13 cellular contexts compared by ENCODE assay signal in the genomic region with DNA sequence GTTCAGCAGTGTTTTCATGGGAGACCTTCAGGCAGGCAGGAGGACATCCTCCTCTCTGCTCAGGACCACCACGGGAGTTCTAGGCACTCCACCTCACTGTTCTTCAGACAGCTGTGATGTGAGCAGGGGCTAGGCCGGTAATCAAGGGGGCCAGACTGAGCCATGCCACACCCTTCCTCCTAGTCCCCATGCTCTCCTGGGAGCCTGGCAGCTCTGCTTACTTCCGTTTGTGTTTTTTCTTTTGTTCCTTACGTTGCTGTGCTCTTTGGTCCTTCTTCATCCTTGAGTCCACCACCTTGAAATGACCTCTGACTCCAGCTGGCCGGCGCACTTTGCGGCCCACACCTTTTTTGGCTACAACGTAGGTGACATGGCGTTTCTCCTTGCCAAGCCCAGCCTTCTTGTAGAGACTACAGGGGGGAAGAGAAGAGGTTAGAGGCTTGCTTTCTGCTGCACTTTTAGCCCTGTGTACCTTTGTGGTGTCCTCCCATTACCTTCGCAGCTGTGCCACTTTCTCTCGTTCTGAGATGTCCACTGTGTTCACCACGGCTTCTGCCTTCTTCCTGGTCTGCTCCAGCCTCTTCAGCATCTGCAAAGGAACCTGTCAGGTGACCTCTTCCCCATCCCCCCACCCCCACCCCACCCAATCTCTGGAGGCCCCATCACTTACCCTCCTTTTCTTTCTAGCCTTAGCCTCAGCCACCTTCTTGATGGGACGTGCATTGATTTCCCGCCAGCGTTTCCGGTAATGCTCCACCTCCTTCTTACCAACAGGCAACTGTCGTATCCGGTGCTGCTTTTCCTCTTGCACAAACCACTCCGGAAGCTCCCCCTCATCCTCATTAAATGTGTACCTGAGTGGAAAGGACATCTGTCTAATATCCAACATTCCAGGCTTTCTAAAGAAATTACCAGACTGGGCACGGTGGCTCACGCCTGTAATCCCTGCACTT. TPM values are rescaled to one million over a fixed set of nuclear protein-coding genes. Genes with fewer than 3 reads are reported as not detected.
DNase-seq lines count a peak whose midpoint lies in the region; ATAC-seq and TF ChIP-seq lines count a peak whose summit lies in the region.
"Had no signal": no experiment of that assay in that cellular context is flagged by ENCODE, and none has a peak within 500 bp of the region (broad histone marks: within the 10 kb centered on the region; RNA-seq: fewer than 3 reads in every experiment).

No MANE protein-coding gene starts in this region.

- 95% methylated on average over 9 of the region's 21 CpGs; no CpG with 5 or more reads in 1 of the 2 experiments for WGBS in IMR-90 (ENCODE audit: extremely low coverage in 2 of 2, insufficient read length in 1 of 2), 2 experiments
- WGBS in gastroesophageal sphincter (ENCODE audit: low coverage in 1 of 2), 2 donors, result 65 to 68% methylated on average over 6 to 19 of the region's 21 CpGs

- no peak overlapping the region for H3K9ac ChIP-seq in IMR-90 (ENCODE audit: low read depth, low read length)
- H3K9ac ChIP-seq: GM23248 had no signal

- no peak for TF ChIP-seq RAD21 in IMR-90 (IDR thresholded peaks at IDR 0.05; ENCODE audit: low read length)

- no peak overlapping the region for H3K23ac ChIP-seq in IMR-90 (ENCODE audit: low read depth, low read length)

- TSS peak; percentile 84 for BruUV-seq in IMR-90 (replicated peaks; lab: Mats Ljungman, UMichigan)

- H3K56ac ChIP-seq in IMR-90 (ENCODE audit: extremely low read depth, insufficient read depth, low read length), result no peak overlapping the region

- H3K4me1 ChIP-seq in IMR-90 (ENCODE audit: control insufficient read depth, insufficient read depth, low read length) (peaks cover 20% of the 10 kb centered on the region), gastroesophageal sphincter (peaks cover 0 to 5% (median 0%) of the 10 kb centered on the region in 3 donors)
- H3K4me1 ChIP-seq: transverse colon had no signal

- no peak overlapping the region for H4K91ac ChIP-seq in IMR-90 (ENCODE audit: insufficient read depth, low read depth, low read length)

- H3K9me3 ChIP-seq in IMR-90 (ENCODE audit: control insufficient read depth, insufficient read depth, low read length) (no peaks in the 10 kb centered on the region), gastroesophageal sphincter (no peaks in the 10 kb centered on the region)
- H3K9me3 ChIP-seq: transverse colon had no signal

- peaks cover 26% of the 10 kb centered on the region for H4K20me1 ChIP-seq in IMR-90 (ENCODE audit: insufficient read depth, low read length)

- no peak for TF ChIP-seq POLR2A in IMR-90 (IDR thresholded peaks at IDR 0.05; ENCODE audit: low read depth, low read length)
- TF ChIP-seq POLR2A in gastroesophageal sphincter (IDR thresholded peaks at IDR 0.05), result no peak

- H2AK9ac ChIP-seq in IMR-90 (replicated peaks; ENCODE audit: low read depth, low read length, poor library complexity), result no peak overlapping the region

- H3K27me3 Mint-ChIP-seq in activated naive CD8-positive, alpha-beta T cell, result no peaks in the 10 kb centered on the region

- ATAC-seq in IMR-90 (ENCODE audit: low read depth), result no peak
- ATAC-seq in left colon, result peak; percentile 61
- no peak for ATAC-seq in HG02870 (IDR thresholded peaks at IDR 0.05; ENCODE audit: unreplicated experiment)
- no peak for ATAC-seq in gastroesophageal sphincter

- no peak overlapping the region for H2BK5ac ChIP-seq in IMR-90 (ENCODE audit: low read depth, low read length, poor library complexity, severe bottlenecking)

- intact Hi-C loops in IMR-90 (cut with micrococcal nuclease), result loop anchor here (2.0 kb wide), 1 partner anchor 15 kb away; no protein-coding TSS in a partner anchor
- intact Hi-C loops in left colon (cut with DNase I, micrococcal nuclease), result no loop called here

- dilution Hi-C loops in IMR-90 (cut with HindIII; ENCODE audit: low sequenced_read_pairs, unreplicated experiment), result no loop called here

- peaks cover 23% of the 10 kb centered on the region for H3K4me1 Mint-ChIP-seq in activated naive CD8-positive, alpha-beta T cell (ENCODE audit: low read depth)

- no peak overlapping the region for H2BK15ac ChIP-seq in IMR-90 (ENCODE audit: low read depth, low read length)

- in situ Hi-C loops in IMR-90 (cut with MboI; ENCODE audit: low sequenced_read_pairs), result no loop called here

- H4K5ac ChIP-seq in IMR-90 (ENCODE audit: low read depth, low read length), result no peak overlapping the region

- CTCF ChIA-PET in IMR-90 (lab: Yijun Ruan, JAX), result no interaction called here

- H3K14ac ChIP-seq in IMR-90 (replicated peaks; ENCODE audit: low read depth, low read length), result no peak overlapping the region

- H3K27me3 ChIP-seq in IMR-90 (ENCODE audit: control insufficient read depth, insufficient read depth, low read length) (no peaks in the 10 kb centered on the region), gastroesophageal sphincter (no peaks in the 10 kb centered on the region)
- H3K27me3 ChIP-seq: transverse colon had no signal

- H3K27ac Mint-ChIP-seq in activated naive CD8-positive, alpha-beta T cell, result peak overlapping the region; percentile 89

- H3K36me3 ChIP-seq in IMR-90 (ENCODE audit: control insufficient read depth, insufficient read depth, low read length), result peaks cover 85% of the 10 kb centered on the region
- peaks cover 4 to 100% of the 10 kb centered on the region in 2 donors for H3K36me3 ChIP-seq in gastroesophageal sphincter

- H3K4ac ChIP-seq in IMR-90 (ENCODE audit: low read depth, low read length), result no peak overlapping the region

- peaks cover 9% of the 10 kb centered on the region for H3K36me3 Mint-ChIP-seq in activated naive CD8-positive, alpha-beta T cell

- no peak overlapping the region for H3K18ac ChIP-seq in IMR-90 (ENCODE audit: low read depth, low read length)

- H2BK20ac ChIP-seq in IMR-90 (ENCODE audit: low read depth, low read length), result no peak overlapping the region

- no peak overlapping the region for H2AFZ ChIP-seq in IMR-90 (replicated peaks; ENCODE audit: low read length, poor library complexity)
- H2AFZ ChIP-seq: GM23248 had no signal

- H3K9me1 ChIP-seq in IMR-90 (ENCODE audit: insufficient read depth, low read length), result peaks cover 19% of the 10 kb centered on the region

- H3K9me3 Mint-ChIP-seq in activated naive CD8-positive, alpha-beta T cell (ENCODE audit: low read depth), result no peaks in the 10 kb centered on the region

- no peak overlapping the region for H2BK120ac ChIP-seq in IMR-90 (ENCODE audit: low read depth, low read length)

- H4K8ac ChIP-seq in IMR-90 (ENCODE audit: low read depth in 2 of 2, low read length in 2 of 2), result no peak overlapping the region; a peak in 1 of 4 replicates

- TF ChIP-seq CTCF in 22Rv1 (IDR thresholded peaks at IDR 0.05), result no peak
- TF ChIP-seq CTCF in IMR-90 (conservative IDR thresholded peaks at IDR 0.05; ENCODE audit: low read depth, low read length), result no peak
- TF ChIP-seq CTCF in gastroesophageal sphincter (IDR thresholded peaks at IDR 0.05), result no peak

- no peak for TF ChIP-seq EP300 in gastroesophageal sphincter (IDR thresholded peaks at IDR 0.05)

- H3K27ac ChIP-seq in 22Rv1 (0 out of 2 replicates have a peak overlapping the region, but pooled peaks have one; percentile 10), IMR-90 (ENCODE audit: insufficient read depth, low read length) (no peak overlapping the region), gastroesophageal sphincter (peak overlapping the region in 2 of 4 donors; percentile 35 to 36)
- H3K27ac ChIP-seq: GM23248 had no signal

- DNase-seq in IMR-90 (no peak), left colon (no peak), kidney glomerular epithelial cell (lab: John Stamatoyannopoulos, UW) (no peak), glomerular visceral epithelial cell (ENCODE audit: extremely low spot score) (no peak)
- DNase-seq: C1 segment of cervical spinal cord, GM23248, NCI-H2081 treated with DMSO at 0.1 percent for 48 hours, transverse colon had no signal

- H2AK5ac ChIP-seq in IMR-90 (ENCODE audit: low read depth, low read length), result no peak overlapping the region

- peaks cover 37 to 81% of the 10 kb centered on the region in 2 experiments for H3K79me1 ChIP-seq in IMR-90 (ENCODE audit: low read depth in 1 of 2, low read length in 2 of 2)

- POLR2A ChIA-PET in IMR-90 (lab: Charles Lee; ENCODE audit: unreplicated experiment), result interaction anchor here (0.6 kb wide), 1 partner anchor 20 kb away, joined by 4 read pairs; no protein-coding TSS in a partner anchor

- no peak overlapping the region for H3K4me3 Mint-ChIP-seq in activated naive CD8-positive, alpha-beta T cell

- H3K4me3 ChIP-seq in IMR-90 (ENCODE audit: insufficient read depth, low read depth, low read length), result no peak overlapping the region
- no peak overlapping the region for H3K4me3 ChIP-seq in gastroesophageal sphincter
- H3K4me3 ChIP-seq: GM23248, lung, transverse colon had no signal

- H3K4me2 ChIP-seq in IMR-90 (ENCODE audit: low read depth, low read length), result no peak overlapping the region

RNA-seq across cellular contexts. Expression of a gene that starts 7.4 kb away (rescaled TPM):
- total RNA-seq in IMR-90 (2012; rRNA removed), result 104 and 105 TPM in 2 replicates
- polyA plus RNA-seq in IMR-90 (2012; rRNA removed), result 165 and 175 TPM in 2 replicates
- polyA plus RNA-seq in IMR-90 (2012; cell fraction: cytosol; rRNA removed), result 104 and 142 TPM in 2 replicates
- 92.5 and 145 TPM in 2 replicates for polyA plus RNA-seq in IMR-90 (2012; cell fraction: nucleus; rRNA removed; ENCODE audit: low replicate concordance)
- total RNA-seq in left colon, result 10 to 100 TPM; 86.3 to 92.5 TPM
- total RNA-seq in gastroesophageal sphincter, result 100 to 1,000 TPM in 2 of 4 donors, 10 to 100 TPM in 2; 79.5 to 110 (median 95.7) TPM

RNA-seq across cellular contexts. Expression of a gene that starts 7.6 kb away (rescaled TPM):
- total RNA-seq in IMR-90 (2012; rRNA removed) (68.1 and 69.4 TPM in 2 replicates), left colon (10 to 100 TPM; 25.9 to 28.4 TPM), gastroesophageal sphincter (10 to 100 TPM; 36.3 to 53.2 (median 51.7) TPM)
- 45.4 and 51.3 TPM in 2 replicates for polyA plus RNA-seq in IMR-90 (2012; rRNA removed)
- 22.2 and 33.6 TPM in 2 replicates for polyA plus RNA-seq in IMR-90 (2012; cell fraction: cytosol; rRNA removed)
- polyA plus RNA-seq in IMR-90 (2012; cell fraction: nucleus; rRNA removed; ENCODE audit: low replicate concordance), result 63.3 and 90.0 TPM in 2 replicates

RNA-seq across cellular contexts. Expression of a gene that starts 22.6 kb away (rescaled TPM):
- total RNA-seq in IMR-90 (2012; rRNA removed) (72.8 and 91.2 TPM in 2 replicates), left colon (10 to 100 TPM; 73.0 to 75.8 TPM), gastroesophageal sphincter (100 to 1,000 TPM; 103 to 160 (median 141) TPM)
- polyA plus RNA-seq in IMR-90 (2012; rRNA removed), result 53.7 and 56.9 TPM in 2 replicates
- 28.3 and 43.2 TPM in 2 replicates for polyA plus RNA-seq in IMR-90 (2012; cell fraction: cytosol; rRNA removed)
- polyA plus RNA-seq in IMR-90 (2012; cell fraction: nucleus; rRNA removed; ENCODE audit: low replicate concordance), result 64.7 and 69.4 TPM in 2 replicates

RNA-seq across cellular contexts. Expression of a gene that starts 45.9 kb away (rescaled TPM):
- total RNA-seq in IMR-90 (2012; rRNA removed), result 74.7 and 75.8 TPM in 2 replicates
- 75.6 and 91.5 TPM in 2 replicates for polyA plus RNA-seq in IMR-90 (2012; rRNA removed)
- polyA plus RNA-seq in IMR-90 (2012; cell fraction: cytosol; rRNA removed), result 18.9 and 19.1 TPM in 2 replicates
- 62.8 and 303 TPM in 2 replicates for polyA plus RNA-seq in IMR-90 (2012; cell fraction: nucleus; rRNA removed; ENCODE audit: low replicate concordance)
- total RNA-seq in left colon, result 10 to 100 TPM; 86.5 to 93.6 TPM
- 100 to 1,000 TPM in 2 of 4 donors, 10 to 100 TPM in 2; 66.6 to 126 (median 98.8) TPM for total RNA-seq in gastroesophageal sphincter

RNA-seq across cellular contexts. Expression of a gene that starts 46.5 kb away (rescaled TPM):
- 62.0 and 79.4 TPM in 2 replicates for total RNA-seq in IMR-90 (2012; rRNA removed)
- 45.3 and 45.7 TPM in 2 replicates for polyA plus RNA-seq in IMR-90 (2012; rRNA removed)
- polyA plus RNA-seq in IMR-90 (2012; cell fraction: cytosol; rRNA removed), result 14.3 and 14.7 TPM in 2 replicates
- polyA plus RNA-seq in IMR-90 (2012; cell fraction: nucleus; rRNA removed; ENCODE audit: low replicate concordance), result 7.1 and 19.4 TPM in 2 replicates
- 100 to 1,000 TPM; 124 to 161 TPM for total RNA-seq in left colon
- total RNA-seq in gastroesophageal sphincter, result 10 to 100 TPM; 53.1 to 62.0 (median 58.9) TPM
